15 cellular contexts compared by ENCODE assay signal in genomic region chr13:44368062-44368591, GRCh38. TPM values are rescaled to one million over a fixed set of nuclear protein-coding genes. Genes with fewer than 3 reads are reported as not detected.
A peak's percentile ranks its signal among the peaks of the same experiment; 100 is the strongest.
DNase-seq lines count a peak whose midpoint lies in the region; ATAC-seq and TF ChIP-seq lines count a peak whose summit lies in the region.
"Had no signal": no experiment of that assay in that cellular context is flagged by ENCODE, and none has a peak within 500 bp of the region (broad histone marks: within the 10 kb centered on the region; RNA-seq: fewer than 3 reads in every experiment).

No MANE protein-coding gene starts in this region.

- no peak overlapping the region for H3K4me3 Mint-ChIP-seq in osteocyte (ENCODE audit: unreplicated experiment)
- H3K4me3 Mint-ChIP-seq: activated T-cell treated with anti-CD3 and anti-CD28 coated beads, Interleukin-2, amount 50 U/mL, for 4 hours; H9 had no signal

- DNase-seq in Daoy (ENCODE audit: low read depth) (peak; percentile 28), NCI-H526 (lab: John Stamatoyannopoulos, UW) (peak; percentile 75 to 79), choroid plexus epithelial cell (ENCODE audit: low read depth) (peak; percentile 44), osteocyte (ENCODE audit: extremely low spot score, unreplicated experiment) (no peak), mucosa of gallbladder (ENCODE audit: low spot score) (no peak)
- DNase-seq in activated CD4-positive, CD25-positive, alpha-beta regulatory T cell treated with anti-CD3 and anti-CD28 coated beads, Interleukin-2, amount 50 U/mL, for 72 hours = no peak
- DNase-seq in stimulated activated CD4-positive, alpha-beta T cell treated with anti-CD3 and anti-CD28 coated beads, Interleukin-1b, Interleukin-23, amount 100 ng/mL, for 48 hours = no peak
- DNase-seq: activated CD4-positive, alpha-beta T cell treated with anti-CD3 and anti-CD28 coated beads for 1 hour; activated T-cell treated with anti-CD3 and anti-CD28 coated beads, Interleukin-2, amount 50 U/mL, for 4 hours; H9; SHP77; substantia nigra had no signal

- no peaks in the 10 kb centered on the region for H3K9me3 Mint-ChIP-seq in osteocyte (ENCODE audit: unreplicated experiment)
- H3K9me3 Mint-ChIP-seq: activated T-cell treated with anti-CD3 and anti-CD28 coated beads, Interleukin-2, amount 50 U/mL, for 4 hours; H9 had no signal

- peak overlapping the region; percentile 45 for H3K27ac Mint-ChIP-seq in osteocyte (ENCODE audit: unreplicated experiment)
- H3K27ac Mint-ChIP-seq: H9 had no signal

- no peak for ATAC-seq in HG03565 (IDR thresholded peaks at IDR 0.05; ENCODE audit: unreplicated experiment)
- ATAC-seq: activated T-cell treated with anti-CD3 and anti-CD28 coated beads, Interleukin-2, amount 50 U/mL, for 4 hours; GM12878 had no signal

- no peaks in the 10 kb centered on the region for H3K27me3 Mint-ChIP-seq in osteocyte (ENCODE audit: unreplicated experiment)

- H3K4me3 ChIP-seq in choroid plexus epithelial cell (ENCODE audit: low read depth, low read length) = no peak overlapping the region
- H3K4me3 ChIP-seq: GM12878, right atrium auricular region had no signal

- no peaks in the 10 kb centered on the region for H3K36me3 Mint-ChIP-seq in osteocyte (ENCODE audit: unreplicated experiment)

- TF ChIP-seq CTCF in choroid plexus epithelial cell (conservative IDR thresholded peaks at IDR 0.05; ENCODE audit: low read depth, low read length) (no peak), osteocyte (IDR thresholded peaks at IDR 0.05) (no peak)

- peaks cover 36% of the 10 kb centered on the region for H3K4me1 Mint-ChIP-seq in osteocyte (ENCODE audit: unreplicated experiment)

RNA-seq across cellular contexts. Expression of gene SERP2, which starts 5.5 kb away (rescaled TPM):
- 1.9 and 4.1 TPM in 2 replicates for total RNA-seq in Daoy (2014; rRNA removed; shearing (Covaris generic))
- total RNA-seq in osteocyte = 7.7 and 8.4 TPM in 2 replicates
- total RNA-seq in mucosa of gallbladder = 3.7 TPM
- total RNA-seq: GM12878 had no signal

Comparison
In these comparisons a context has a peak if more than half of its experiments do, and no peak if none do; other contexts are left out.
1. DNase-seq: peak in Daoy (single experiment), NCI-H526 (2 of 2) and choroid plexus epithelial cell (single experiment); none in osteocyte (single experiment), activated CD4-positive, CD25-positive, alpha-beta regulatory T cell treated with anti-CD3 and anti-CD28 coated beads, Interleukin-2, amount 50 U/mL, for 72 hours (single experiment), mucosa of gallbladder (single experiment) and stimulated activated CD4-positive, alpha-beta T cell treated with anti-CD3 and anti-CD28 coated beads, Interleukin-1b, Interleukin-23, amount 100 ng/mL, for 48 hours (single experiment).